Comparison of ENCODE assay signal across 1 cellular context in genomic region chr5:74420220-74420619, GRCh38.
A peak's percentile ranks its signal among the peaks of the same experiment; 100 is the strongest.
TF ChIP-seq lines count a peak whose summit lies in the region.

No MANE protein-coding gene starts in this region.

TF ChIP-seq in K562, 482 proteins besides CTCF, POLR2A, EP300 and RAD21 (continued from another document):
- peak; percentile 93 for TF ChIP-seq ZBTB40 (IDR thresholded peaks at IDR 0.05)
- peak; percentile 86 for TF ChIP-seq ZBTB40 (CRISPR knock-in tag; IDR thresholded peaks at IDR 0.05)
- no peak for TF ChIP-seq CTCFL (IDR thresholded peaks at IDR 0.05; ENCODE audit: borderline replicate concordance, insufficient read depth, low read depth, low read length, poor library complexity, severe bottlenecking)
- TF ChIP-seq RFX1 (IDR thresholded peaks at IDR 0.05): no peak
TF ChIP-seq in K562: peak in this region for 1.
